ENCODE assay signal across 8 cellular contexts in the genomic region with DNA sequence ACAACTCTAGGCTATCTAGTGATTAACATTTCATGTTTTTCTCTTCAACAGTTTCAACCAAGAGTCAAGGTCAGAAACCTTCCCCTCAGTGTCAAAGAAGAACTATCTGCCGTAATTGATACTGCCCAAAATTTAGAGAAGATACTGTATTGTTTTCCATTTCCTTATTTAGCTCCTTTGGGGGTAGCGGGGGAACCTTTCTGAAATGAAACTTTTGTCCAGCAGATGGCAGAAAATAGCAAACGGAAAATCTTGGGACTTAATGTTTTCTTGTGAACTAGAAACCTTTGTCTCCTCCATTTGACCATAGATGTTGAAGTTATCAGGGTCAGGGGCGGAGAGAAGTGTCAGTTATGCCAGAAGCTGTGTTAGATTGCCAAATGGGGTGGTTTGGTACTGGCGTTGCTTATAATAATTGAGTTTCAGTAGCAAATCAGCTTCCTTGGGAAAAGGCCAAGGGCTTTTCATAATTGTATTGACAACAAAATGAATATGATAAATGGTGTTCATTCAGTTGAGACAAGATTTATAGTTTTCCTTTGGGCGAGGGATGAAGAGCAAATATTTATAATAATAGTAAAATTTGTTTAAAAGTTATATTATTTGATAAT.
DNase-seq lines count a peak whose midpoint lies in the region; ATAC-seq and TF ChIP-seq lines count a peak whose summit lies in the region.

No MANE protein-coding gene starts in this region.

- H3K4me1 Mint-ChIP-seq in chondrocyte (ENCODE audit: low read depth), result peaks cover 3% of the 10 kb centered on the region

- H3K9ac ChIP-seq in OCI-LY1 (ENCODE audit: low read length), result no peak overlapping the region
- H3K9ac ChIP-seq in mesendoderm (ENCODE audit: low read length), result no peak overlapping the region

- DNase-seq in DMS 273 (lab: John Stamatoyannopoulos, UW; ENCODE audit: unreplicated experiment), result peak; percentile 79
- DNase-seq in H7, result peak; percentile 32
- no peak for DNase-seq in chondrocyte (ENCODE audit: low spot score)
- peak; percentile 74 for DNase-seq in mesendoderm
- no peak for DNase-seq in activated naive CD4-positive, alpha-beta T cell treated with Interleukin-2 at 50 U/mL for 16 hours
- no peak for DNase-seq in central memory CD4-positive, alpha-beta T cell

- H3K23ac ChIP-seq in mesendoderm (ENCODE audit: low read length), result no peak overlapping the region

- ATAC-seq in GM19395 (IDR thresholded peaks at IDR 0.05; ENCODE audit: unreplicated experiment), result no peak

- no peaks in the 10 kb centered on the region for H3F3A ChIP-seq in OCI-LY1 (ENCODE audit: insufficient read depth, low read length)

- H3K27me3 ChIP-seq in H7 (ENCODE audit: control insufficient read depth, insufficient read depth, low read length) (no peaks in the 10 kb centered on the region), OCI-LY1 (ENCODE audit: insufficient read depth, low read length) (no peaks in the 10 kb centered on the region), mesendoderm (ENCODE audit: insufficient read depth, low read length, poor library complexity) (no peaks in the 10 kb centered on the region)

- H3K4me1 ChIP-seq in OCI-LY1 (ENCODE audit: insufficient read depth, low read length, severe bottlenecking) (no peaks in the 10 kb centered on the region), mesendoderm (ENCODE audit: control insufficient read depth, low read depth, low read length) (no peaks in the 10 kb centered on the region)

- H3K79me2 ChIP-seq in OCI-LY1 (ENCODE audit: insufficient read depth, low read length) (no peaks in the 10 kb centered on the region), mesendoderm (ENCODE audit: control insufficient read depth, insufficient read depth, low read length) (no peaks in the 10 kb centered on the region)

- H2BK120ac ChIP-seq in mesendoderm (ENCODE audit: low read depth, low read length), result no peak overlapping the region

- H3K9me3 ChIP-seq in OCI-LY1 (ENCODE audit: low read length), result no peaks in the 10 kb centered on the region

- no peaks in the 10 kb centered on the region for H3K9me3 Mint-ChIP-seq in chondrocyte (ENCODE audit: low read depth)

- no peak overlapping the region for H4K5ac ChIP-seq in mesendoderm (ENCODE audit: low read length)

- H3K36me3 Mint-ChIP-seq in chondrocyte (ENCODE audit: low read depth), result peaks cover 3% of the 10 kb centered on the region

- no peak overlapping the region for H3K4me3 Mint-ChIP-seq in chondrocyte (ENCODE audit: unreplicated experiment)

- no peak overlapping the region for H3K56ac ChIP-seq in mesendoderm (ENCODE audit: low read length)

- H4K8ac ChIP-seq in mesendoderm (ENCODE audit: low read depth, low read length), result no peak overlapping the region

- H3K9me2 ChIP-seq in OCI-LY1 (ENCODE audit: low read depth, low read length), result no peaks in the 10 kb centered on the region

- H3K4me2 ChIP-seq in OCI-LY1 (ENCODE audit: low read length), result no peak overlapping the region
- H3K4me2 ChIP-seq in mesendoderm (ENCODE audit: low read length), result no peak overlapping the region

- 100% methylated on average over 1 of the region's 6 CpGs for WGBS in mesendoderm (ENCODE audit: extremely low coverage, insufficient coverage, low lambda C conversion rate)

- H3K27ac ChIP-seq in OCI-LY1 (ENCODE audit: low read depth, low read length, poor library complexity, severe bottlenecking) (no peak overlapping the region), mesendoderm (ENCODE audit: low read depth, low read length) (no peak overlapping the region)

- H3K36me3 ChIP-seq in H7 (replicated peaks; ENCODE audit: control insufficient read depth, insufficient read depth, low read length) (no peaks in the 10 kb centered on the region), OCI-LY1 (ENCODE audit: insufficient read depth, low read length) (no peaks in the 10 kb centered on the region), mesendoderm (ENCODE audit: control insufficient read depth, insufficient read depth, low read length) (no peaks in the 10 kb centered on the region)

- H3K4me3 ChIP-seq in H7 (ENCODE audit: insufficient read depth, low read depth, low read length) (no peak overlapping the region), OCI-LY1 (ENCODE audit: low read depth, low read length, poor library complexity, severe bottlenecking) (no peak overlapping the region), mesendoderm (ENCODE audit: low read length) (no peak overlapping the region)

- no peaks in the 10 kb centered on the region for H3K27me3 Mint-ChIP-seq in chondrocyte (ENCODE audit: low read depth)

- TF ChIP-seq CTCF in OCI-LY1 (IDR thresholded peaks at IDR 0.05; ENCODE audit: low read length), result peak; percentile 62; the same call in 1 of the 2 replicates
- TF ChIP-seq CTCF in chondrocyte (IDR thresholded peaks at IDR 0.05), result peak; percentile 91

- no peak overlapping the region for H3K27ac Mint-ChIP-seq in chondrocyte (ENCODE audit: unreplicated experiment)

- no peak overlapping the region for H3K18ac ChIP-seq in mesendoderm (ENCODE audit: low read length)

- no peak overlapping the region for H2AK5ac ChIP-seq in mesendoderm (ENCODE audit: low read length)

- H3K4ac ChIP-seq in mesendoderm (ENCODE audit: low read depth, low read length), result no peak overlapping the region

- H2BK5ac ChIP-seq in mesendoderm (ENCODE audit: low read length), result no peak overlapping the region

- H3K79me1 ChIP-seq in mesendoderm (ENCODE audit: low read length), result no peaks in the 10 kb centered on the region

- no peaks in the 10 kb centered on the region for H4K20me1 ChIP-seq in OCI-LY1 (ENCODE audit: insufficient read depth, low read length)

- H2BK15ac ChIP-seq in mesendoderm (replicated peaks; ENCODE audit: low read depth), result no peak overlapping the region

- no peak overlapping the region for H2AFZ ChIP-seq in OCI-LY1 (ENCODE audit: low read length)

Comparison
In these comparisons a context has a peak if more than half of its experiments do, and no peak if none do; other contexts are left out.
1. DNase-seq: peak in DMS 273 (single experiment), H7 (single experiment) and mesendoderm (single experiment); none in chondrocyte (single experiment), activated naive CD4-positive, alpha-beta T cell treated with Interleukin-2 at 50 U/mL for 16 hours (single experiment) and central memory CD4-positive, alpha-beta T cell (single experiment).